Comparison of ENCODE assay signal across 8 cellular contexts in the genomic region with DNA sequence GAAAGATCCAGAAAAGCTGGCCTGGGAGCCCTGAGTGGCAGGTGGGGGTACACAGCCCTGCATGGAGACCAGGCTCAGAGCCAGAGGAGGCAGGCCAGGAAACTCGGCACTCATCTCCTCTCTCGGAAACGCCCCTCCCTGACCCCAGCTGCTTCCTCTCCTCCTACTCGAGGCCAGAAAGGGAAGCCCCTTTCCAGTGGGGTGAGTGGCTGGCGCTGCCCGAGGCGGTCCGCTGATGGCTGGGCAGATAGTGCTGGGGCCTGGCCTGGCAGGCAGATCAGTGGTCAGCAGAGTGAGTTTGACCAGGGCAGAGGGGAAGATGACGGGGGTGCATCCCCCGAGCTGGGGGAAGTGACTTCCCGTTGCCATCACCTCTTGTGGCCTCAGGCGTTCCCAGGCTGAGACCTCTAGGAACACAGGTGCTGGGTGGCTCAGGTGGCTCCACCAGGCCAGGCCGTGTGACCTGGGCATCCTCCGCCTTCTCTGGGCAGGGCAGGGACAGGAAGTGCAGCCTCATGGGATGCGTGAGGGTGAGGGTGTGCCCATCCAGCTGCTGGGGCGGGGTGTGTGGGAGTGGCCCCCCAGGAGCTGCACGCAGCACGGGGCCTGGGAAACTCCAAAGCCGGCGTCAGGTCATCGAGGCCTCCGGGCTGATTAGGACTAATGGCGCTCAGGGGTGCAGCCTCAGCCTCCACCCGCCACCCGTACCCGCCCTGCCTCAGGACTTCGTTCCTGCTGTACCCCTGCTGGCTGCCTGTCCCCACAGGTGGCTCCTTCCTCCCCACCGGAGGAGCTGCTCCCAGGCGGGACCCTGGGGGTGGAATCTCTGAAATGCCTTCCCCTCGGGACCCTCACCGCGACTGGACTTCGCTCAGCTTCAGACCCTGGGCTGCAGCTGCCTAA. TPM values are rescaled to one million over a fixed set of nuclear protein-coding genes. Genes with fewer than 3 reads are reported as not detected.
A peak's percentile ranks its signal among the peaks of the same experiment; 100 is the strongest.
DNase-seq lines count a peak whose midpoint lies in the region; ATAC-seq and FAIRE-seq lines count a peak whose summit lies in the region.

No MANE protein-coding gene starts in this region.

- H3K4me1 Mint-ChIP-seq in activated naive CD8-positive, alpha-beta T cell (ENCODE audit: low read depth): peaks cover 50% of the 10 kb centered on the region

- FAIRE-seq in HTR-8/SVneo (lab: Jason Lieb, UNC): no peak

- peak; percentile 51 for ATAC-seq in GM21447 (IDR thresholded peaks at IDR 0.05; ENCODE audit: unreplicated experiment)
- ATAC-seq in left colon: peak; percentile 68

- intact Hi-C loops in left colon (cut with DNase I, micrococcal nuclease): no loop called here

- H3K27me3 Mint-ChIP-seq in activated naive CD8-positive, alpha-beta T cell: no peaks in the 10 kb centered on the region

- peak overlapping the region; percentile 80 for H3K27ac ChIP-seq in substantia nigra (ENCODE audit: low read depth, low read length, poor library complexity, severe bottlenecking)

- DNase-seq in COLO668 (lab: John Stamatoyannopoulos, UW; ENCODE audit: unreplicated experiment) (peak; percentile 45), NOMO-1 (lab: John Stamatoyannopoulos, UW; ENCODE audit: unreplicated experiment in 2 of 2) (peak; percentile 25 to 61), left colon (peak; percentile 81 to 90), substantia nigra (lab: John Stamatoyannopoulos, UW) (peak in 20 of 49 donors; percentile 35 to 74 (median 52)), globus pallidus (ENCODE audit: low spot score) (no peak), HTR-8/SVneo (ENCODE audit: insufficient read length, low spot score) (no peak)

- peak overlapping the region; percentile 75 for H3K4me3 Mint-ChIP-seq in activated naive CD8-positive, alpha-beta T cell

- no peaks in the 10 kb centered on the region for H3K36me3 Mint-ChIP-seq in activated naive CD8-positive, alpha-beta T cell

- peak overlapping the region; percentile 81 for H3K27ac Mint-ChIP-seq in activated naive CD8-positive, alpha-beta T cell

- no peaks in the 10 kb centered on the region for H3K9me3 Mint-ChIP-seq in activated naive CD8-positive, alpha-beta T cell (ENCODE audit: low read depth)

RNA-seq across cellular contexts. Expression of a gene that starts 5.8 kb away (rescaled TPM):
- total RNA-seq in left colon: 10 to 100 TPM; 54.3 to 75.2 TPM

RNA-seq across cellular contexts. Expression of a gene that starts 42.5 kb away (rescaled TPM):
- total RNA-seq in left colon: 10 to 100 TPM; 47.1 to 63.6 TPM

RNA-seq across cellular contexts. Expression of a gene that starts 45.0 kb away (rescaled TPM):
- total RNA-seq in left colon: 100 to 1,000 TPM; 250 to 254 TPM

Comparison
In these comparisons a context has a peak if more than half of its experiments do, and no peak if none do; other contexts are left out.
1. DNase-seq: peak in COLO668 (single experiment), NOMO-1 (2 of 2) and left colon (2 of 2); none in globus pallidus (single experiment) and HTR-8/SVneo (single experiment).